In the genomic region with DNA sequence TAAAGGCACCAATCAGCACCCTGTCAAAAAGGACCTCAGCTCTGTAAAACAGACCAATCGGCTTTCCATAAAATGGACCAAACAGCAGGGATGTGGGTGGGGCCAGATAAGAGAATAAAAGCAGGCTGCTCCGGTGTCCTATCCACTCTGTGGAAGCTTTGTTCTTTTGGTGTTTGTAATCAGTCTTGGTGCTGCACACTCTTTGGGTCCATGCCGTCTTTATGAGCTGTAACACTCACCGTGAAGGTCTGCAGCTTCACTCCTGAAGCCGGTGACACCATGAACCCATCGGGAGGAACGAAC, we compare ENCODE assay signal across 22 cellular contexts. TPM values are rescaled to one million over a fixed set of nuclear protein-coding genes. Genes with fewer than 3 reads are reported as not detected.
DNase-seq lines count a peak whose midpoint lies in the region; FAIRE-seq and TF ChIP-seq lines count a peak whose summit lies in the region.
"Had no signal": no experiment of that assay in that cellular context is flagged by ENCODE, and none has a peak within 500 bp of the region (broad histone marks: within the 10 kb centered on the region; RNA-seq: fewer than 3 reads in every experiment).

No MANE protein-coding gene starts in this region.

- H2AFZ ChIP-seq in astrocyte (ENCODE audit: low read depth, low read length) (no peak overlapping the region), smooth muscle cell (ENCODE audit: low read depth) (no peak overlapping the region), SK-N-SH (ENCODE audit: low read depth) (no peak overlapping the region)

- 57% methylated on average over 7 of the region's 7 CpGs for WGBS in smooth muscle cell (ENCODE audit: low lambda C conversion rate)
- 81% methylated on average over 4 of the region's 7 CpGs for WGBS in SK-N-SH (ENCODE audit: low lambda C conversion rate)

- CTCF ChIA-PET in SK-N-SH (lab: Yijun Ruan, JAX) = interaction anchor here (0.9 to 3.3 kb wide), 3 partner anchors 10 to 238 kb away, joined by 3 to 12 read pairs (median 3); no protein-coding TSS in a partner anchor

- FAIRE-seq in astrocyte (lab: Jason Lieb, UNC) = no peak
- FAIRE-seq: A549, D721Med, GM18507, RCC 7860 had no signal

- no peaks in the 10 kb centered on the region for H3K9me3 Mint-ChIP-seq in HFFc6
- peaks cover 2% of the 10 kb centered on the region for H3K9me3 Mint-ChIP-seq in astrocyte (ENCODE audit: unreplicated experiment)

- H3K9me2 ChIP-seq in SK-N-SH = no peaks in the 10 kb centered on the region

- H3K9ac ChIP-seq in astrocyte (ENCODE audit: low read length) (no peak overlapping the region), smooth muscle cell (ENCODE audit: low read depth) (no peak overlapping the region), SK-N-SH (no peak overlapping the region)

- H3K27ac ChIP-seq in astrocyte (ENCODE audit: low read depth, low read length) (no peak overlapping the region), smooth muscle cell (ENCODE audit: low read depth) (peak overlapping the region; percentile 44), SK-N-SH (ENCODE audit: low read depth in 2 of 2, low read length in 1 of 2) (peak overlapping the region in 1 of 2 experiments; percentile 62; a peak in 2 of 4 replicates)

- H3K79me2 ChIP-seq in astrocyte (ENCODE audit: insufficient read depth, low read length) (no peaks in the 10 kb centered on the region), smooth muscle cell (ENCODE audit: low read depth) (no peaks in the 10 kb centered on the region), SK-N-SH (ENCODE audit: insufficient read depth) (no peaks in the 10 kb centered on the region)

- POLR2A ChIA-PET in SK-N-SH (lab: Yijun Ruan, JAX) = no interaction called here

- DNase-seq in HFFc6 (no peak), astrocyte (ENCODE audit: low read depth) (no peak), mesenteric fat pad (ENCODE audit: low spot score) (peak; percentile 51), smooth muscle cell (lab: John Stamatoyannopoulos, UW; ENCODE audit: unreplicated experiment) (no peak), HK-2 (ENCODE audit: unreplicated experiment) (no peak), SK-N-SH (no peak), SW 1271 (lab: John Stamatoyannopoulos, UW) (no peak)
- DNase-seq in activated naive CD4-positive, alpha-beta T cell treated with Interleukin-2 at 50 U/mL for 16 hours = no peak
- DNase-seq: BE2C, DMS53, GDM1, MV-4-11, NCI-H1105 treated with DMSO at 0.1 percent for 48 hours, NCI-H2081, NCI-H2171 treated with DMSO at 0.1 percent for 48 hours, NCI-H524 treated with DMSO at 0.1 percent for 48 hours, OCI-M1 had no signal

- H4K20me1 ChIP-seq in astrocyte (ENCODE audit: insufficient read depth, low read length) (no peaks in the 10 kb centered on the region), smooth muscle cell (ENCODE audit: low read depth) (no peaks in the 10 kb centered on the region), SK-N-SH (ENCODE audit: insufficient read depth) (no peaks in the 10 kb centered on the region)

- H3K27ac Mint-ChIP-seq in HFFc6 (peak overlapping the region; percentile 78), astrocyte (ENCODE audit: unreplicated experiment) (no peak overlapping the region)

- H3K4me1 Mint-ChIP-seq in HFFc6 (ENCODE audit: low read depth) (peaks cover 39% of the 10 kb centered on the region), astrocyte (ENCODE audit: low read depth, unreplicated experiment) (peaks cover 18% of the 10 kb centered on the region)

- H3K9me3 ChIP-seq in astrocyte (ENCODE audit: insufficient read depth, low read depth, low read length) (no peaks in the 10 kb centered on the region), smooth muscle cell (replicated peaks; ENCODE audit: low read depth) (no peaks in the 10 kb centered on the region), SK-N-SH (no peaks in the 10 kb centered on the region)
- H3K9me3 ChIP-seq: A549, BE2C, SJSA1 had no signal

- TF ChIP-seq CTCF in HFFc6 (IDR thresholded peaks at IDR 0.05) = no peak
- no peak for TF ChIP-seq CTCF in astrocyte (IDR thresholded peaks at IDR 0.05; ENCODE audit: insufficient read depth, low read depth, low read length)
- TF ChIP-seq CTCF in smooth muscle cell (IDR thresholded peaks at IDR 0.05; ENCODE audit: borderline replicate concordance, insufficient read depth, poor library complexity, severe bottlenecking) = no peak
- TF ChIP-seq CTCF in SK-N-SH (IDR thresholded peaks at IDR 0.05) = no peak

- TF ChIP-seq RAD21 in SK-N-SH (IDR thresholded peaks at IDR 0.05; ENCODE audit: low read length) = no peak

- no peak for TF ChIP-seq EP300 in SK-N-SH (IDR thresholded peaks at IDR 0.05; ENCODE audit: borderline replicate concordance in 1 of 2, low read depth in 1 of 2, low read length in 1 of 2)

- H3K4me1 ChIP-seq in astrocyte (ENCODE audit: insufficient read depth, low read length) = peaks cover 13% of the 10 kb centered on the region
- H3K4me1 ChIP-seq in smooth muscle cell (ENCODE audit: low read depth) = peaks cover 8% of the 10 kb centered on the region
- peaks cover 0 to 4% of the 10 kb centered on the region in 2 experiments; a peak in 1 of 4 replicates for H3K4me1 ChIP-seq in SK-N-SH (ENCODE audit: control insufficient read depth in 1 of 2, insufficient read depth in 2 of 2, low read depth in 1 of 2, low read length in 1 of 2)
- H3K4me1 ChIP-seq: BE2C had no signal

- H3K36me3 Mint-ChIP-seq in HFFc6 (ENCODE audit: low read depth) (no peaks in the 10 kb centered on the region), astrocyte (ENCODE audit: low read depth, unreplicated experiment) (no peaks in the 10 kb centered on the region)

- no peaks in the 10 kb centered on the region for H3K36me3 ChIP-seq in astrocyte (ENCODE audit: insufficient read depth, low read length)
- no peaks in the 10 kb centered on the region for H3K36me3 ChIP-seq in smooth muscle cell (ENCODE audit: low read depth)
- H3K36me3 ChIP-seq in SK-N-SH (replicated peaks in 1 of 2; ENCODE audit: control insufficient read depth in 1 of 2, insufficient read depth in 2 of 2, low read length in 1 of 2) = no peaks in the 10 kb centered on the region
- H3K36me3 ChIP-seq: BE2C, SJSA1 had no signal

- H3K4me3 Mint-ChIP-seq in HFFc6 (peak overlapping the region; percentile 47), astrocyte (ENCODE audit: unreplicated experiment) (no peak overlapping the region)

- H3K27me3 ChIP-seq in astrocyte (ENCODE audit: insufficient read depth, low read length) (no peaks in the 10 kb centered on the region), smooth muscle cell (ENCODE audit: low read depth) (no peaks in the 10 kb centered on the region), SK-N-SH (ENCODE audit: insufficient read depth) (no peaks in the 10 kb centered on the region)
- H3K27me3 ChIP-seq: SJSA1 had no signal

- H3K4me2 ChIP-seq in astrocyte (ENCODE audit: low read length) (peak overlapping the region; percentile 42), smooth muscle cell (no peak overlapping the region), SK-N-SH (no peak overlapping the region)

- peaks cover 12% of the 10 kb centered on the region for H3F3A ChIP-seq in smooth muscle cell (ENCODE audit: low read depth)
- H3F3A ChIP-seq in SK-N-SH (replicated peaks; ENCODE audit: insufficient read depth) = peaks cover 29% of the 10 kb centered on the region

- no peaks in the 10 kb centered on the region; the same call in 1 of the 2 replicates for H3K27me3 Mint-ChIP-seq in HFFc6 (ENCODE audit: insufficient read depth)
- H3K27me3 Mint-ChIP-seq in astrocyte (ENCODE audit: low read depth, unreplicated experiment) = no peaks in the 10 kb centered on the region

- H3K4me3 ChIP-seq in astrocyte (ENCODE audit: insufficient read depth, low read depth, low read length) = no peak overlapping the region
- H3K4me3 ChIP-seq in smooth muscle cell = no peak overlapping the region
- no peak overlapping the region for H3K4me3 ChIP-seq in SK-N-SH (ENCODE audit: low read depth in 2 of 2, low read length in 1 of 2)
- H3K4me3 ChIP-seq: A549, SJSA1 had no signal

TF ChIP-seq in SK-N-SH, 30 proteins besides CTCF, POLR2A, EP300 and RAD21:
- TF ChIP-seq SIN3A (IDR thresholded peaks at IDR 0.05; ENCODE audit: borderline replicate concordance, low read depth, low read length) = no peak
- TF ChIP-seq TAF1 (IDR thresholded peaks at IDR 0.05; ENCODE audit: borderline replicate concordance, low read depth, low read length) = no peak
- no peak for TF ChIP-seq POLR2AphosphoS5 (IDR thresholded peaks at IDR 0.05; ENCODE audit: low read depth, low read length)
- no peak for TF ChIP-seq YY1 (IDR thresholded peaks at IDR 0.05; ENCODE audit: low read depth)

RNA-seq across cellular contexts. Expression of a gene that starts 7.3 kb away (rescaled TPM):
- 10 to 100 TPM; 63.1 to 97.5 (median 72.8) TPM for total RNA-seq in HFFc6 (2021; fragmentation: NEBNext Ultra II Directional; extraction: Animal tissue kit (Norgen Biotek cat#: 25700))
- total RNA-seq in astrocyte (58.2 and 64.4 TPM in 2 replicates), mesenteric fat pad (133 TPM), smooth muscle cell (44.0 and 49.1 TPM in 2 replicates)
- polyA plus RNA-seq in smooth muscle cell (72.7 and 78.6 TPM in 2 replicates), SK-N-SH (2012; rRNA removed) (14.1 and 14.5 TPM in 2 replicates)
- 17.3 and 19.2 TPM in 2 replicates for polyA plus RNA-seq in SK-N-SH (2012; cell fraction: cytosol; rRNA removed)
- 19.5 and 25.5 TPM in 2 replicates for polyA plus RNA-seq in SK-N-SH (2012; cell fraction: nucleus; rRNA removed)
